Comparison of ENCODE assay signal across 8 cellular contexts in genomic region chr7:149873074-149873967, GRCh38. TPM values are rescaled to one million over a fixed set of nuclear protein-coding genes. Genes with fewer than 3 reads are reported as not detected.
DNase-seq lines count a peak whose midpoint lies in the region; ATAC-seq and TF ChIP-seq lines count a peak whose summit lies in the region.

No MANE protein-coding gene starts in this region.

- peak; percentile 93 for ATAC-seq in GM19025 (IDR thresholded peaks at IDR 0.05; ENCODE audit: low read depth, unreplicated experiment)
- ATAC-seq in HG03342 (IDR thresholded peaks at IDR 0.05; ENCODE audit: unreplicated experiment): peak; percentile 91

- H3K36me3 ChIP-seq in kidney epithelial cell (ENCODE audit: control insufficient read depth, insufficient read depth, low read length): no peaks in the 10 kb centered on the region

- H3K4me3 ChIP-seq in kidney epithelial cell (ENCODE audit: low read depth, low read length): peak overlapping the region; percentile 66

- no peak for TF ChIP-seq CTCF in kidney epithelial cell (IDR thresholded peaks at IDR 0.05; ENCODE audit: insufficient read depth, low read length, poor library complexity, severe bottlenecking)

- no peaks in the 10 kb centered on the region for H3K27me3 ChIP-seq in kidney epithelial cell (ENCODE audit: control insufficient read depth, insufficient read depth, low read length)

- DNase-seq in AG08396 (ENCODE audit: low spot score): peak; percentile 100
- peak; percentile 88 for DNase-seq in NCI-H345 treated with DMSO at 0.1 percent for 48 hours (lab: John Stamatoyannopoulos, UW; ENCODE audit: unreplicated experiment)
- peak; percentile 87 for DNase-seq in activated CD4-positive, alpha-beta T cell treated with anti-CD3 and anti-CD28 coated beads for 1 hour
- DNase-seq in cerebellar nuclear complex (lab: John Stamatoyannopoulos, UW): peak; percentile 50 to 87
- peak; percentile 72 for DNase-seq in kidney epithelial cell (ENCODE audit: low read depth)
- DNase-seq in stimulated activated CD4-positive, alpha-beta T cell treated with anti-CD3 and anti-CD28 coated beads, Interleukin-12 subunit alpha, Interleukin-12 subunit beta, amount 100 ng/mL, for 48 hours (ENCODE audit: low read depth in 2 of 3, low spot score in 1 of 3): peak; percentile 80 to 92 (median 90)

RNA-seq across cellular contexts. Expression of gene ATP6V0E2, which starts 0.4 kb away (rescaled TPM):
- 40.8 and 55.7 TPM in 2 replicates for total RNA-seq in kidney epithelial cell

RNA-seq across cellular contexts. Expression of gene ZNF862, which starts 35.1 kb away (rescaled TPM):
- 7.2 and 10.0 TPM in 2 replicates for total RNA-seq in kidney epithelial cell

Comparison
In these comparisons a context has a peak if more than half of its experiments do, and no peak if none do; other contexts are left out.
1. Peak in every context shown above with its lines: DNase-seq, ATAC-seq and H3K4me3 ChIP-seq.